1 cellular context compared by ENCODE assay signal in genomic region chr12:76313289-76313688, GRCh38.
TF ChIP-seq lines count a peak whose summit lies in the region.

No MANE protein-coding gene starts in this region.

TF ChIP-seq in K562, 482 proteins besides CTCF, POLR2A, EP300 and RAD21:
- TF ChIP-seq POLR2AphosphoS5 (IDR thresholded peaks at IDR 0.05; ENCODE audit: control insufficient read depth, insufficient read depth, low read depth, low read length): no peak
- no peak for TF ChIP-seq NFRKB (IDR thresholded peaks at IDR 0.05; ENCODE audit: low read depth)
- no peak for TF ChIP-seq SMAD2 (IDR thresholded peaks at IDR 0.05; ENCODE audit: low read depth, low read length)
- no peak for TF ChIP-seq TRIM28 (IDR thresholded peaks at IDR 0.05)
- TF ChIP-seq ZBTB43 (CRISPR knock-in tag; IDR thresholded peaks at IDR 0.05): no peak
- no peak for TF ChIP-seq ZMIZ1 (IDR thresholded peaks at IDR 0.05; ENCODE audit: low read depth in 2 of 2, low read length in 2 of 2)
- no peak for TF ChIP-seq RBM39 (optimal IDR thresholded peaks at IDR 0.05; ENCODE audit: low read depth, low read length)
- no peak for TF ChIP-seq ZNF23 (CRISPR knock-in tag; IDR thresholded peaks at IDR 0.05)
- TF ChIP-seq SNRNP70 (optimal IDR thresholded peaks at IDR 0.05; ENCODE audit: low read depth, low read length): no peak
- no peak for TF ChIP-seq SNAPC5 (CRISPR knock-in tag; IDR thresholded peaks at IDR 0.05)
